Comparison of ENCODE assay signal across 29 cellular contexts in genomic region chr3:101026244-101026643, GRCh38. TPM values are rescaled to one million over a fixed set of nuclear protein-coding genes. Genes with fewer than 3 reads are reported as not detected.
"Had no signal": no experiment of that assay in that cellular context is flagged by ENCODE, and none has a peak within 500 bp of the region (broad histone marks: within the 10 kb centered on the region; RNA-seq: fewer than 3 reads in every experiment).

No MANE protein-coding gene starts in this region.

- H3K4me1 ChIP-seq: ascending aorta, breast epithelium, esophagus muscularis mucosa, gastrocnemius medialis had no signal

- DNase-seq: activated CD4-positive, alpha-beta memory T cell treated with anti-CD3 and anti-CD28 coated beads for 36 hours; activated CD4-positive, alpha-beta T cell treated with anti-CD3 and anti-CD28 coated beads for 36 hours; activated CD4-positive, alpha-beta T cell treated with anti-CD3 and anti-CD28 coated beads, Interleukin-2, amount 10 ng/mL, durations not matched to agents 24 days and 14 days; activated CD4-positive, CD25-positive, alpha-beta regulatory T cell; activated CD4-positive, CD25-positive, alpha-beta regulatory T cell treated with anti-CD3 and anti-CD28 coated beads, Interleukin-2, amount 50 U/mL, for 72 hours; activated CD8-positive, alpha-beta memory T cell treated with anti-CD3 and anti-CD28 coated beads, Interleukin-2, amount 10 ng/mL, durations not matched to agents 7 days and 5 days; activated CD8-positive, alpha-beta memory T cell treated with anti-CD3 and anti-CD28 coated beads, Interleukin-2, amount 50 U/mL, for 4 hours; activated CD8-positive, alpha-beta T cell treated with anti-CD3 and anti-CD28 coated beads, Interleukin-2, amount 10 ng/mL, durations not matched to agents 7 days and 5 days; activated effector memory CD4-positive, alpha-beta T cell treated with anti-CD3 and anti-CD28 coated beads, Interleukin-2, amount 50 U/mL, for 16 hours; activated naive CD4-positive, alpha-beta T cell treated with anti-CD3 and anti-CD28 coated beads for 36 hours; activated naive CD8-positive, alpha-beta T cell treated with anti-CD3 and anti-CD28 coated beads for 36 hours; activated naive CD8-positive, alpha-beta T cell treated with anti-CD3 and anti-CD28 coated beads, Interleukin-2, amount 50 U/mL, for 24 hours; activated T-cell treated with anti-CD3 and anti-CD28 coated beads, Interleukin-2, amount 50 U/mL, for 1 hour; activated T-cell treated with anti-CD3 and anti-CD28 coated beads, Interleukin-2, amount 50 U/mL, for 48 hours; caudate nucleus; cortex of kidney; dermis blood vessel endothelial cell; effector CD4-positive, alpha-beta T cell; effector memory CD8-positive, alpha-beta T cell; erythroblast; foreskin keratinocyte; gastrocnemius medialis; T-helper 2 cell had no signal

- H3K27ac ChIP-seq: ascending aorta, breast epithelium, esophagus muscularis mucosa, foreskin keratinocyte, gastrocnemius medialis had no signal

- H3K36me3 ChIP-seq: ascending aorta, breast epithelium, esophagus muscularis mucosa, gastrocnemius medialis had no signal

- H3K27me3 ChIP-seq: ascending aorta, breast epithelium, esophagus muscularis mucosa, foreskin keratinocyte, gastrocnemius medialis had no signal

- ATAC-seq: activated CD4-positive, alpha-beta T cell treated with anti-CD3 and anti-CD28 coated beads for 36 hours; activated CD8-positive, alpha-beta memory T cell treated with anti-CD3 and anti-CD28 coated beads, Interleukin-2, amount 10 ng/mL, durations not matched to agents 7 days and 5 days; activated CD8-positive, alpha-beta T cell treated with anti-CD3 and anti-CD28 coated beads, Interleukin-2, amount 10 ng/mL, durations not matched to agents 7 days and 5 days; activated naive CD8-positive, alpha-beta T cell treated with anti-CD3 and anti-CD28 coated beads, Interleukin-2, amount 50 U/mL, for 24 hours; effector memory CD8-positive, alpha-beta T cell; foreskin keratinocyte; gastrocnemius medialis had no signal

- H3K4me3 ChIP-seq: ascending aorta, breast epithelium, esophagus muscularis mucosa, gastrocnemius medialis had no signal

RNA-seq across cellular contexts. Expression of gene ABI3BP, which starts 33.0 kb away (rescaled TPM):
- total RNA-seq: activated CD4-positive, alpha-beta memory T cell treated with anti-CD3 and anti-CD28 coated beads for 36 hours; activated CD4-positive, alpha-beta T cell treated with anti-CD3 and anti-CD28 coated beads for 36 hours; activated CD4-positive, alpha-beta T cell treated with anti-CD3 and anti-CD28 coated beads, Interleukin-2, amount 10 ng/mL, durations not matched to agents 24 days and 14 days; activated naive CD4-positive, alpha-beta T cell treated with anti-CD3 and anti-CD28 coated beads for 36 hours; activated T-helper 1 cell treated with anti-CD3 and anti-CD28 coated beads, Interleukin-12 subunit alpha, Interleukin-12 subunit beta, Interleukin-2, Interleukin-4 antibody, amounts not matched to agents 30 ng/mL and 10 ng/mL and 1 ng/mL, durations not matched to agents 14 hours and 24 hours and 36 hours; activated T-helper 2 cell treated with anti-CD3 and anti-CD28 coated beads, Interferon-gamma antibody, Interleukin-2, Interleukin-4, amounts not matched to agents 10 μg/mL and 5 μg/mL and 100 μg/mL, durations not matched to agents 14 hours and 24 hours and 36 hours; T-helper 1 cell treated with Interleukin-12 subunit alpha and Interleukin-12 subunit beta and Interleukin-4 antibody, amounts not matched to agents 30 ng/mL and 1 ng/mL, for 36 hours had no signal
